Comparison of ENCODE assay signal across 8 cellular contexts in genomic region chr6:165889636-165890403, GRCh38.
DNase-seq lines count a peak whose midpoint lies in the region; ATAC-seq and TF ChIP-seq lines count a peak whose summit lies in the region.

No MANE protein-coding gene starts in this region.

- H3K36me3 ChIP-seq in spleen, result no peaks in the 10 kb centered on the region

- peaks cover 8% of the 10 kb centered on the region for H3K4me1 Mint-ChIP-seq in osteocyte (ENCODE audit: unreplicated experiment)
- peaks cover 3% of the 10 kb centered on the region for H3K4me1 Mint-ChIP-seq in activated T-helper 2 cell treated with anti-CD3 and anti-CD28 coated beads, Interferon-gamma antibody, Interleukin-2, Interleukin-4, amounts not matched to agents 10 μg/mL and 5 μg/mL and 100 μg/mL, durations not matched to agents 14 hours and 24 hours and 36 hours (ENCODE audit: low read depth)

- intact Hi-C loops in spleen (cut with DNase I; ENCODE audit: low total_unique reads), result no loop called here
- intact Hi-C loops in activated T-helper 2 cell treated with anti-CD3 and anti-CD28 coated beads, Interferon-gamma antibody, Interleukin-2, Interleukin-4, amounts not matched to agents 10 μg/mL and 5 μg/mL and 100 μg/mL, durations not matched to agents 14 hours and 24 hours and 36 hours (cut with micrococcal nuclease), result loop anchor here (10.0 kb wide), 1 partner anchor 275 kb away; the partner anchor contains the start of gene TBXT

- TF ChIP-seq CTCF in GM12864 (IDR thresholded peaks at IDR 0.05; ENCODE audit: low read depth, low read length, missing control alignments) (peak; percentile 46), epithelial cell of proximal tubule (conservative IDR thresholded peaks at IDR 0.05; ENCODE audit: low read depth, low read length) (peak; percentile 83), osteocyte (IDR thresholded peaks at IDR 0.05) (peak; percentile 82), spleen (IDR thresholded peaks at IDR 0.05 in 8 of 11, conservative IDR thresholded peaks at IDR 0.05 in 3 of 11) (peak in 5 of 11 experiments; percentile 18 to 34 (median 27))

- H3K4me3 Mint-ChIP-seq in osteocyte (ENCODE audit: unreplicated experiment), result no peak overlapping the region
- H3K4me3 Mint-ChIP-seq in activated T-helper 2 cell treated with anti-CD3 and anti-CD28 coated beads, Interferon-gamma antibody, Interleukin-2, Interleukin-4, amounts not matched to agents 10 μg/mL and 5 μg/mL and 100 μg/mL, durations not matched to agents 14 hours and 24 hours and 36 hours (ENCODE audit: low read depth), result no peak overlapping the region

- H3K4me3 ChIP-seq in GM12864 (ENCODE audit: low read depth, low read length) (no peak overlapping the region), epithelial cell of proximal tubule (ENCODE audit: low read depth, low read length) (no peak overlapping the region), spleen (no peak overlapping the region)

- peaks cover 4% of the 10 kb centered on the region for H3K36me3 Mint-ChIP-seq in osteocyte (ENCODE audit: unreplicated experiment)
- no peaks in the 10 kb centered on the region for H3K36me3 Mint-ChIP-seq in activated T-helper 2 cell treated with anti-CD3 and anti-CD28 coated beads, Interferon-gamma antibody, Interleukin-2, Interleukin-4, amounts not matched to agents 10 μg/mL and 5 μg/mL and 100 μg/mL, durations not matched to agents 14 hours and 24 hours and 36 hours (ENCODE audit: low read depth)

- peaks cover 14% of the 10 kb centered on the region for H3K27me3 Mint-ChIP-seq in osteocyte (ENCODE audit: unreplicated experiment)
- H3K27me3 Mint-ChIP-seq in activated T-helper 2 cell treated with anti-CD3 and anti-CD28 coated beads, Interferon-gamma antibody, Interleukin-2, Interleukin-4, amounts not matched to agents 10 μg/mL and 5 μg/mL and 100 μg/mL, durations not matched to agents 14 hours and 24 hours and 36 hours (ENCODE audit: low read depth), result peaks cover 3% of the 10 kb centered on the region

- H3K27ac Mint-ChIP-seq in osteocyte (ENCODE audit: unreplicated experiment), result no peak overlapping the region
- no peak overlapping the region for H3K27ac Mint-ChIP-seq in activated T-helper 2 cell treated with anti-CD3 and anti-CD28 coated beads, Interferon-gamma antibody, Interleukin-2, Interleukin-4, amounts not matched to agents 10 μg/mL and 5 μg/mL and 100 μg/mL, durations not matched to agents 14 hours and 24 hours and 36 hours

- TF ChIP-seq POLR2A in spleen (IDR thresholded peaks at IDR 0.05), result no peak

- DNase-seq in GM12864 (ENCODE audit: low read depth), result no peak
- DNase-seq in M059J (ENCODE audit: low read depth), result peak; percentile 7
- no peak for DNase-seq in epithelial cell of proximal tubule (ENCODE audit: low read depth)
- no peak for DNase-seq in osteocyte (ENCODE audit: extremely low spot score, unreplicated experiment)
- DNase-seq in spleen, result no peak
- no peak for DNase-seq in SHP77 treated with DMSO at 0.1 percent for 48 hours (lab: John Stamatoyannopoulos, UW)
- DNase-seq in activated T-helper 2 cell treated with anti-CD3 and anti-CD28 coated beads, Interferon-gamma antibody, Interleukin-2, Interleukin-4, amounts not matched to agents 10 μg/mL and 5 μg/mL and 100 μg/mL, durations not matched to agents 14 hours and 24 hours and 36 hours (ENCODE audit: low spot score), result no peak

- no peak for ATAC-seq in HG03565 (IDR thresholded peaks at IDR 0.05; ENCODE audit: unreplicated experiment)

- WGBS in spleen, 5 donors, result 3 to 10% (median 7%) methylated on average over 7 of the region's 7 CpGs

- H3K9me3 Mint-ChIP-seq in osteocyte (ENCODE audit: unreplicated experiment), result peaks cover 11% of the 10 kb centered on the region
- H3K9me3 Mint-ChIP-seq in activated T-helper 2 cell treated with anti-CD3 and anti-CD28 coated beads, Interferon-gamma antibody, Interleukin-2, Interleukin-4, amounts not matched to agents 10 μg/mL and 5 μg/mL and 100 μg/mL, durations not matched to agents 14 hours and 24 hours and 36 hours, result no peaks in the 10 kb centered on the region

- no peak overlapping the region for H3K27ac ChIP-seq in spleen

- H3K27me3 ChIP-seq in spleen (replicated peaks in 1 of 7), result peaks cover 0 to 34% (median 0%) of the 10 kb centered on the region in 7 donors

- peaks cover 0 to 9% (median 0%) of the 10 kb centered on the region in 8 donors for H3K9me3 ChIP-seq in spleen

- H3K4me1 ChIP-seq in spleen, result peaks cover 0 to 4% (median 0%) of the 10 kb centered on the region in 6 donors
